Comparison of ENCODE assay signal across 23 cellular contexts in genomic region chr1:245285168-245285567, GRCh38.
"Had no signal": no experiment of that assay in that cellular context is flagged by ENCODE, and none has a peak within 500 bp of the region (broad histone marks: within the 10 kb centered on the region; RNA-seq: fewer than 3 reads in every experiment).

No MANE protein-coding gene starts in this region.

- H3K4me3 ChIP-seq: adrenal gland had no signal

- H3K4me1 ChIP-seq: adrenal gland had no signal

- ATAC-seq: activated CD4-positive, CD25-positive, alpha-beta regulatory T cell treated with anti-CD3 and anti-CD28 coated beads, Interleukin-2, amount 50 U/mL, for 24 hours; activated CD8-positive, alpha-beta T cell treated with anti-CD3 and anti-CD28 coated beads, Interleukin-2, amount 10 ng/mL, durations not matched to agents 7 days and 5 days; T-helper 17 cell had no signal

- H3K27ac ChIP-seq: adrenal gland, VCaP had no signal

- H3K36me3 Mint-ChIP-seq: activated naive CD8-positive, alpha-beta T cell treated with anti-CD3 and anti-CD28 coated beads, Interleukin-2, amount 10 ng/mL, durations not matched to agents 7 days and 5 days had no signal

- H3K36me3 ChIP-seq: adrenal gland had no signal

- H3K27ac Mint-ChIP-seq: activated CD8-positive, alpha-beta T cell treated with anti-CD3 and anti-CD28 coated beads, Interleukin-2, amount 10 ng/mL, durations not matched to agents 7 days and 5 days; activated naive CD8-positive, alpha-beta T cell treated with anti-CD3 and anti-CD28 coated beads, Interleukin-2, amount 10 ng/mL, durations not matched to agents 7 days and 5 days; T-helper 17 cell had no signal

- H3K4me3 Mint-ChIP-seq: activated CD8-positive, alpha-beta T cell treated with anti-CD3 and anti-CD28 coated beads, Interleukin-2, amount 10 ng/mL, durations not matched to agents 7 days and 5 days; activated naive CD8-positive, alpha-beta T cell treated with anti-CD3 and anti-CD28 coated beads, Interleukin-2, amount 10 ng/mL, durations not matched to agents 7 days and 5 days; T-helper 17 cell had no signal

- H3K4me1 Mint-ChIP-seq: activated naive CD8-positive, alpha-beta T cell treated with anti-CD3 and anti-CD28 coated beads, Interleukin-2, amount 10 ng/mL, durations not matched to agents 7 days and 5 days; T-helper 17 cell had no signal

- H3K9me3 ChIP-seq: adrenal gland had no signal

- FAIRE-seq: RCC 7860 had no signal

- H3K27me3 ChIP-seq: adrenal gland had no signal

- DNase-seq: activated CD4-positive, alpha-beta T cell treated with anti-CD3 and anti-CD28 coated beads for 48 hours; activated CD4-positive, alpha-beta T cell treated with anti-CD3 and anti-CD28 coated beads, Interleukin-2, amount 50 U/mL, for 4 hours; activated CD8-positive, alpha-beta memory T cell treated with anti-CD3 and anti-CD28 coated beads, Interleukin-2, amount 50 U/mL, for 48 hours; activated CD8-positive, alpha-beta T cell treated with anti-CD3 and anti-CD28 coated beads, Interleukin-2, amount 10 ng/mL, durations not matched to agents 7 days and 5 days; activated naive CD4-positive, alpha-beta T cell treated with anti-CD3 and anti-CD28 coated beads, Interleukin-2, amount 50 U/mL, for 16 hours; activated naive CD8-positive, alpha-beta T cell treated with anti-CD3 and anti-CD28 coated beads, Interleukin-2, amount 10 ng/mL, durations not matched to agents 7 days and 5 days; activated T-cell treated with anti-CD3 and anti-CD28 coated beads, Interleukin-2, amount 50 U/mL, for 1 hour; adrenal gland; anterior cingulate cortex; central memory CD4-positive, alpha-beta T cell; KBM-7; NCI-H1105 treated with DMSO at 0.1 percent for 48 hours; NCI-H1436 treated with DMSO at 0.1 percent for 48 hours; NCI-H187 treated with DMSO at 0.1 percent for 48 hours; NCI-H2081 treated with DMSO at 0.1 percent for 48 hours; NCI-H446; NCI-H524 treated with DMSO at 0.1 percent for 48 hours; SHP77; T-helper 17 cell; T1000 had no signal
